In the genomic region with DNA sequence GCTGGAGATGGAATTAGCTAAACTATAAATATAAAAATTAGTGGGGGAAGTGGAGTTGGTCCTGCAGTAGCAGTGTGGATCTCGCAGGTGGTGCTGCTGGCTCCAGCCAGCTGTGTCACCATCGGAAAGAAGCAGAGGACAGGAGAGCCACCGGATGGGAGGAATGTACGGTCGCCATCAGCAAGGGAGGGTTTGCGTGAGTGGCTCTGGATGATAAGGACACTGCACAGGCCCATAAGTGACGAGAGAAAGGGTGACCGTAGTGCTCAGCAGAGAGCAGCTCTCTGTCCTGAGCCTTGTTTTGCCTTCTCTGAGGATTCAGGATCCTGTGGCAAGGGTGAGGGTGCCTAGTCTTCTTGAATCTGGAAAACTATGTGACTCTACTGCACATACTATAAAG, we compare ENCODE assay signal across 19 cellular contexts.
"Had no signal": no experiment of that assay in that cellular context is flagged by ENCODE, and none has a peak within 500 bp of the region (broad histone marks: within the 10 kb centered on the region; RNA-seq: fewer than 3 reads in every experiment).

No MANE protein-coding gene starts in this region.

- H3K4me3 ChIP-seq: ascending aorta, esophagus muscularis mucosa, neural progenitor cell, ovary, psoas muscle, sigmoid colon, spleen, testis had no signal

- H3K36me3 ChIP-seq: ascending aorta, esophagus muscularis mucosa, neural progenitor cell, ovary, sigmoid colon had no signal

- H3K27me3 ChIP-seq: ascending aorta, esophagus muscularis mucosa, neural progenitor cell, ovary, sigmoid colon, spleen, testis had no signal

- DNase-seq: activated CD4-positive, alpha-beta T cell treated with anti-CD3 and anti-CD28 coated beads, Interleukin-2, amount 10 ng/mL, durations not matched to agents 24 days and 14 days; activated CD8-positive, alpha-beta T cell treated with anti-CD3 and anti-CD28 coated beads for 36 hours; activated gamma-delta T cell; activated T-cell treated with anti-CD3 and anti-CD28 coated beads, Interleukin-2, amount 50 U/mL, for 72 hours; cerebellar nuclear complex; effector CD4-positive, alpha-beta T cell; immature natural killer cell; kidney glomerular epithelial cell; ovary; psoas muscle; sigmoid colon; spleen; stimulated activated CD4-positive, alpha-beta T cell treated with anti-CD3 and anti-CD28 coated beads, Interleukin-4, amount 100 ng/mL, for 4 hours; T-helper 2 cell; testis had no signal

- ATAC-seq: activated CD8-positive, alpha-beta T cell treated with anti-CD3 and anti-CD28 coated beads for 36 hours; activated T-cell treated with anti-CD3 and anti-CD28 coated beads, Interleukin-2, amount 50 U/mL, for 72 hours; psoas muscle; stimulated activated memory B cell treated with anti-CD40 and anti-IgM and Interleukin-4, amounts not matched to agents 10 μg/mL and 1 μg/mL and 100 μg/mL, for 72 hours had no signal

- H3K9ac ChIP-seq: neural progenitor cell had no signal

- H3K4me2 ChIP-seq: neural progenitor cell had no signal

- H3K4me1 ChIP-seq: ascending aorta, esophagus muscularis mucosa, psoas muscle, spleen, testis had no signal

- H3K9me3 ChIP-seq: ascending aorta, esophagus muscularis mucosa, ovary, psoas muscle, sigmoid colon, spleen, testis had no signal

- H3K27ac ChIP-seq: ascending aorta, esophagus muscularis mucosa, neural progenitor cell, ovary, psoas muscle, sigmoid colon, spleen, testis had no signal

- H2AFZ ChIP-seq: neural progenitor cell had no signal
